ENCODE assay signal across 38 cellular contexts in genomic region chr4:25633541-25633940, GRCh38. TPM values are rescaled to one million over a fixed set of nuclear protein-coding genes. Genes with fewer than 3 reads are reported as not detected.
"Had no signal": no experiment of that assay in that cellular context is flagged by ENCODE, and none has a peak within 500 bp of the region (broad histone marks: within the 10 kb centered on the region; RNA-seq: fewer than 3 reads in every experiment).

No MANE protein-coding gene starts in this region.

- H3K27me3 Mint-ChIP-seq: activated CD4-positive, alpha-beta memory T cell treated with anti-CD3 and anti-CD28 coated beads for 36 hours had no signal

- H3K9me3 Mint-ChIP-seq: activated B cell treated with CpG ODN at 0.5 μM for 24 hours; activated CD4-positive, alpha-beta memory T cell treated with anti-CD3 and anti-CD28 coated beads for 36 hours; activated naive CD4-positive, alpha-beta T cell treated with anti-CD3 and anti-CD28 coated beads for 36 hours; activated naive CD4-positive, alpha-beta T cell treated with anti-CD3 and anti-CD28 coated beads, Interleukin-2, amount 50 U/mL, for 24 hours; activated naive CD8-positive, alpha-beta T cell treated with anti-CD3 and anti-CD28 coated beads for 36 hours; activated naive CD8-positive, alpha-beta T cell treated with anti-CD3 and anti-CD28 coated beads, Interleukin-2, amount 50 U/mL, for 24 hours; activated T-helper 1 cell treated with anti-CD3 and anti-CD28 coated beads, Interleukin-12 subunit alpha, Interleukin-12 subunit beta, Interleukin-2, Interleukin-4 antibody, amounts not matched to agents 30 ng/mL and 10 ng/mL and 1 ng/mL, durations not matched to agents 14 hours and 24 hours and 36 hours; activated T-helper 2 cell treated with anti-CD3 and anti-CD28 coated beads, Interferon-gamma antibody, Interleukin-2, Interleukin-4, amounts not matched to agents 10 μg/mL and 5 μg/mL and 100 μg/mL, durations not matched to agents 14 hours and 24 hours and 36 hours; T-helper 2 cell treated with Interferon-gamma antibody and Interleukin-4, amounts not matched to agents 5 μg/mL and 100 μg/mL, for 36 hours had no signal

- DNase-seq: activated B cell treated with CpG ODN at 0.5 μM for 24 hours; activated CD4-positive, alpha-beta memory T cell treated with anti-CD3 and anti-CD28 coated beads for 36 hours; activated CD4-positive, alpha-beta T cell treated with anti-CD3 and anti-CD28 coated beads for 48 hours; activated CD8-positive, alpha-beta memory T cell treated with anti-CD3 and anti-CD28 coated beads, Interleukin-2, amount 10 ng/mL, durations not matched to agents 7 days and 5 days; activated CD8-positive, alpha-beta memory T cell treated with anti-CD3 and anti-CD28 coated beads, Interleukin-2, amount 50 U/mL, for 4 hours; activated CD8-positive, alpha-beta T cell treated with anti-CD3 and anti-CD28 coated beads, Interleukin-2, amount 10 ng/mL, durations not matched to agents 7 days and 5 days; activated effector memory CD4-positive, alpha-beta T cell treated with anti-CD3 and anti-CD28 coated beads, Interleukin-2, amount 50 U/mL, for 16 hours; activated naive CD4-positive, alpha-beta T cell treated with anti-CD3 and anti-CD28 coated beads for 36 hours; activated naive CD8-positive, alpha-beta T cell treated with anti-CD3 and anti-CD28 coated beads for 36 hours; activated naive CD8-positive, alpha-beta T cell treated with anti-CD3 and anti-CD28 coated beads, Interleukin-2, amount 50 U/mL, for 24 hours; activated T-cell treated with anti-CD3 and anti-CD28 coated beads, Interleukin-2, amount 50 U/mL, for 1 hour; activated T-cell treated with anti-CD3 and anti-CD28 coated beads, Interleukin-2, amount 50 U/mL, for 48 hours; adrenal gland; amygdala; aorta; body of pancreas; caudate nucleus; cortex of kidney; dermis blood vessel endothelial cell; effector CD4-positive, alpha-beta T cell; esophagus squamous epithelium; foreskin melanocyte; T-helper 1 cell; T-helper 17 cell; T1000; WERI-Rb-1 had no signal

- H3K9me3 ChIP-seq: adrenal gland, body of pancreas, esophagus squamous epithelium, gastroesophageal sphincter had no signal

- H3K4me1 Mint-ChIP-seq: activated B cell treated with CpG ODN at 0.5 μM for 24 hours; activated CD8-positive, alpha-beta memory T cell treated with anti-CD3 and anti-CD28 coated beads, Interleukin-2, amount 10 ng/mL, durations not matched to agents 7 days and 5 days; activated naive CD4-positive, alpha-beta T cell treated with anti-CD3 and anti-CD28 coated beads, Interleukin-2, amount 50 U/mL, for 24 hours; activated naive CD8-positive, alpha-beta T cell treated with anti-CD3 and anti-CD28 coated beads for 36 hours; activated naive CD8-positive, alpha-beta T cell treated with anti-CD3 and anti-CD28 coated beads, Interleukin-2, amount 50 U/mL, for 24 hours; T-helper 17 cell had no signal

- H3K27me3 ChIP-seq: adrenal gland, body of pancreas, esophagus squamous epithelium had no signal

- H3K36me3 Mint-ChIP-seq: activated CD4-positive, alpha-beta memory T cell treated with anti-CD3 and anti-CD28 coated beads for 36 hours; activated CD8-positive, alpha-beta memory T cell treated with anti-CD3 and anti-CD28 coated beads, Interleukin-2, amount 10 ng/mL, durations not matched to agents 7 days and 5 days; activated naive CD4-positive, alpha-beta T cell treated with anti-CD3 and anti-CD28 coated beads, Interleukin-2, amount 50 U/mL, for 24 hours; activated naive CD8-positive, alpha-beta T cell treated with anti-CD3 and anti-CD28 coated beads for 36 hours had no signal

- H3K4me3 ChIP-seq: adrenal gland, body of pancreas, esophagus squamous epithelium, gastroesophageal sphincter had no signal

- ATAC-seq: activated CD4-positive, CD25-positive, alpha-beta regulatory T cell treated with anti-CD3 and anti-CD28 coated beads, Interleukin-2, amount 50 U/mL, for 24 hours; activated CD8-positive, alpha-beta memory T cell treated with anti-CD3 and anti-CD28 coated beads, Interleukin-2, amount 10 ng/mL, durations not matched to agents 7 days and 5 days; activated CD8-positive, alpha-beta T cell treated with anti-CD3 and anti-CD28 coated beads, Interleukin-2, amount 10 ng/mL, durations not matched to agents 7 days and 5 days; activated naive CD8-positive, alpha-beta T cell treated with anti-CD3 and anti-CD28 coated beads, Interleukin-2, amount 50 U/mL, for 24 hours; body of pancreas; gastroesophageal sphincter; T-helper 17 cell had no signal

- H3K36me3 ChIP-seq: adrenal gland, esophagus squamous epithelium, gastroesophageal sphincter, WERI-Rb-1 had no signal

- H3K27ac ChIP-seq: adrenal gland, body of pancreas, gastroesophageal sphincter, WERI-Rb-1 had no signal

- H3K4me1 ChIP-seq: adrenal gland, body of pancreas, gastroesophageal sphincter had no signal

- H3K27ac Mint-ChIP-seq: activated B cell treated with CpG ODN at 0.5 μM for 24 hours; activated CD4-positive, alpha-beta memory T cell treated with anti-CD3 and anti-CD28 coated beads for 36 hours; activated CD8-positive, alpha-beta memory T cell treated with anti-CD3 and anti-CD28 coated beads, Interleukin-2, amount 10 ng/mL, durations not matched to agents 7 days and 5 days; activated CD8-positive, alpha-beta T cell treated with anti-CD3 and anti-CD28 coated beads, Interleukin-2, amount 10 ng/mL, durations not matched to agents 7 days and 5 days; activated naive CD4-positive, alpha-beta T cell treated with anti-CD3 and anti-CD28 coated beads for 36 hours; activated naive CD4-positive, alpha-beta T cell treated with anti-CD3 and anti-CD28 coated beads, Interleukin-2, amount 50 U/mL, for 24 hours; activated naive CD8-positive, alpha-beta T cell treated with anti-CD3 and anti-CD28 coated beads for 36 hours; activated naive CD8-positive, alpha-beta T cell treated with anti-CD3 and anti-CD28 coated beads, Interleukin-2, amount 50 U/mL, for 24 hours; activated T-helper 1 cell treated with anti-CD3 and anti-CD28 coated beads, Interleukin-12 subunit alpha, Interleukin-12 subunit beta, Interleukin-2, Interleukin-4 antibody, amounts not matched to agents 30 ng/mL and 10 ng/mL and 1 ng/mL, durations not matched to agents 14 hours and 24 hours and 36 hours; activated T-helper 2 cell treated with anti-CD3 and anti-CD28 coated beads, Interferon-gamma antibody, Interleukin-2, Interleukin-4, amounts not matched to agents 10 μg/mL and 5 μg/mL and 100 μg/mL, durations not matched to agents 14 hours and 24 hours and 36 hours; T-helper 17 cell; T-helper 2 cell treated with Interferon-gamma antibody and Interleukin-4, amounts not matched to agents 5 μg/mL and 100 μg/mL, for 36 hours had no signal

- H3K4me3 Mint-ChIP-seq: activated B cell treated with CpG ODN at 0.5 μM for 24 hours; activated CD4-positive, alpha-beta memory T cell treated with anti-CD3 and anti-CD28 coated beads for 36 hours; activated CD8-positive, alpha-beta memory T cell treated with anti-CD3 and anti-CD28 coated beads, Interleukin-2, amount 10 ng/mL, durations not matched to agents 7 days and 5 days; activated CD8-positive, alpha-beta T cell treated with anti-CD3 and anti-CD28 coated beads, Interleukin-2, amount 10 ng/mL, durations not matched to agents 7 days and 5 days; activated naive CD4-positive, alpha-beta T cell treated with anti-CD3 and anti-CD28 coated beads for 36 hours; activated naive CD4-positive, alpha-beta T cell treated with anti-CD3 and anti-CD28 coated beads, Interleukin-2, amount 50 U/mL, for 24 hours; activated naive CD8-positive, alpha-beta T cell treated with anti-CD3 and anti-CD28 coated beads for 36 hours; activated naive CD8-positive, alpha-beta T cell treated with anti-CD3 and anti-CD28 coated beads, Interleukin-2, amount 50 U/mL, for 24 hours; activated T-helper 1 cell treated with anti-CD3 and anti-CD28 coated beads, Interleukin-12 subunit alpha, Interleukin-12 subunit beta, Interleukin-2, Interleukin-4 antibody, amounts not matched to agents 30 ng/mL and 10 ng/mL and 1 ng/mL, durations not matched to agents 14 hours and 24 hours and 36 hours; T-helper 17 cell; T-helper 2 cell treated with Interferon-gamma antibody and Interleukin-4, amounts not matched to agents 5 μg/mL and 100 μg/mL, for 36 hours had no signal

RNA-seq across cellular contexts. Expression of gene SLC34A2, which starts 22.1 kb away (rescaled TPM):
- total RNA-seq: activated B cell treated with CpG ODN at 0.5 μM for 24 hours; activated CD4-positive, alpha-beta memory T cell treated with anti-CD3 and anti-CD28 coated beads for 36 hours; activated CD8-positive, alpha-beta memory T cell treated with anti-CD3 and anti-CD28 coated beads for 36 hours; activated CD8-positive, alpha-beta memory T cell treated with anti-CD3 and anti-CD28 coated beads, Interleukin-2, amount 10 ng/mL, durations not matched to agents 7 days and 5 days; activated CD8-positive, alpha-beta T cell treated with anti-CD3 and anti-CD28 coated beads, Interleukin-2, amount 10 ng/mL, durations not matched to agents 7 days and 5 days; activated naive CD4-positive, alpha-beta T cell treated with anti-CD3 and anti-CD28 coated beads for 36 hours; activated naive CD8-positive, alpha-beta T cell treated with anti-CD3 and anti-CD28 coated beads for 36 hours; activated T-helper 1 cell treated with anti-CD3 and anti-CD28 coated beads, Interleukin-12 subunit alpha, Interleukin-12 subunit beta, Interleukin-2, Interleukin-4 antibody, amounts not matched to agents 30 ng/mL and 10 ng/mL and 1 ng/mL, durations not matched to agents 14 hours and 24 hours and 36 hours; activated T-helper 2 cell treated with anti-CD3 and anti-CD28 coated beads, Interferon-gamma antibody, Interleukin-2, Interleukin-4, amounts not matched to agents 10 μg/mL and 5 μg/mL and 100 μg/mL, durations not matched to agents 14 hours and 24 hours and 36 hours; chondrocyte; endothelial cell of umbilical vein; fibroblast of lung; fibroblast of villous mesenchyme; glomerular endothelial cell; T-helper 17 cell had no signal
- polyA plus RNA-seq: endothelial cell of umbilical vein, fibroblast of lung had no signal
